Comparison of ENCODE assay signal across 27 cellular contexts in the genomic region with DNA sequence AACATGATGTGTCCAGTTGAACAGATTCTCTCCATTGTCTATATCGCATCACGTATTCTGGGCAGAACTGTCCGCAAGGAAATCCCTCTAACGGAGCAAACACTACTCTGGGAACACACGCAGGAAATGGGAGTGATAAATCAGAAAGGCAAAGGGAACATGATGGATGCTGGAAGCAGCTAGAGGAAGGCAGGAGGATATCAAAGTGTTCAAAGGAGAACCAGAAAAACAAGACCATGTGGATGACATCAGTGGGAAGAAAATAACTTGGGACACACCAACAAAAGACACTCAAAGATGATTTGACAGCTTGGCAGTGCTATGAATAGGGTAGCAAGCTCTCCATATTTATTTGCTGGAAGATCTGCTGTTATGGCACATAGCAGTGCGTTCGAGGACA.
DNase-seq lines count a peak whose midpoint lies in the region; ATAC-seq and TF ChIP-seq lines count a peak whose summit lies in the region.
"Had no signal": no experiment of that assay in that cellular context is flagged by ENCODE, and none has a peak within 500 bp of the region (broad histone marks: within the 10 kb centered on the region; RNA-seq: fewer than 3 reads in every experiment).

No MANE protein-coding gene starts in this region.

- H3K23ac ChIP-seq in mesenchymal stem cell (ENCODE audit: low read length in 2 of 2): no peak overlapping the region

- no peaks in the 10 kb centered on the region for H3K36me3 ChIP-seq in mesenchymal stem cell (ENCODE audit: control insufficient read depth in 1 of 2, insufficient read depth in 2 of 2, low read depth in 1 of 2, low read length in 2 of 2)
- no peaks in the 10 kb centered on the region for H3K36me3 ChIP-seq in smooth muscle cell (ENCODE audit: low read depth)
- H3K36me3 ChIP-seq: MG63, tibial artery had no signal

- H2AK5ac ChIP-seq in mesenchymal stem cell (ENCODE audit: low read length, severe bottlenecking): no peak overlapping the region

- H4K91ac ChIP-seq in mesenchymal stem cell (ENCODE audit: low read length): no peak overlapping the region

- H3K27ac ChIP-seq in mesenchymal stem cell (ENCODE audit: low read length, poor library complexity, severe bottlenecking) (no peak overlapping the region), smooth muscle cell (ENCODE audit: low read depth) (peak overlapping the region; percentile 22)
- H3K27ac ChIP-seq: body of pancreas, parathyroid adenoma, tibial artery had no signal

- H3K9me3 Mint-ChIP-seq in endothelial cell (ENCODE audit: unreplicated experiment): no peaks in the 10 kb centered on the region
- H3K9me3 Mint-ChIP-seq: activated CD4-positive, alpha-beta memory T cell treated with anti-CD3 and anti-CD28 coated beads, Interleukin-2, amount 10 ng/mL, durations not matched to agents 7 days and 5 days; activated T-helper 1 cell treated with anti-CD3 and anti-CD28 coated beads, Interleukin-12 subunit alpha, Interleukin-12 subunit beta, Interleukin-2, Interleukin-4 antibody, amounts not matched to agents 30 ng/mL and 10 ng/mL and 1 ng/mL, durations not matched to agents 14 hours and 24 hours and 36 hours; CD4-positive, alpha-beta T cell had no signal

- H3K18ac ChIP-seq in mesenchymal stem cell (ENCODE audit: low read depth in 1 of 2, low read length in 2 of 2): no peak overlapping the region

- no peaks in the 10 kb centered on the region for H3K27me3 ChIP-seq in mesenchymal stem cell (ENCODE audit: control insufficient read depth in 1 of 2, insufficient read depth in 1 of 2, low read length in 2 of 2)
- H3K27me3 ChIP-seq in smooth muscle cell (ENCODE audit: low read depth): no peaks in the 10 kb centered on the region
- H3K27me3 ChIP-seq: body of pancreas, MG63, tibial artery had no signal

- no peak overlapping the region for H4K8ac ChIP-seq in mesenchymal stem cell (ENCODE audit: low read length)

- H3K9me3 ChIP-seq in mesenchymal stem cell (ENCODE audit: control insufficient read depth, low read length): no peaks in the 10 kb centered on the region
- no peaks in the 10 kb centered on the region for H3K9me3 ChIP-seq in smooth muscle cell (replicated peaks; ENCODE audit: low read depth)
- H3K9me3 ChIP-seq: body of pancreas, MG63, mucosa of descending colon, SK-N-SH, tibial artery had no signal

- H3K9ac ChIP-seq in mesenchymal stem cell (ENCODE audit: low read length) (no peak overlapping the region), smooth muscle cell (ENCODE audit: low read depth) (no peak overlapping the region)
- H3K9ac ChIP-seq: parathyroid adenoma, SK-N-SH had no signal

- H3K14ac ChIP-seq in mesenchymal stem cell (ENCODE audit: low read length in 2 of 2): no peak overlapping the region

- no peaks in the 10 kb centered on the region for H4K20me1 ChIP-seq in smooth muscle cell (ENCODE audit: low read depth)

- no peak overlapping the region for H3K4me3 Mint-ChIP-seq in endothelial cell (ENCODE audit: unreplicated experiment)
- H3K4me3 Mint-ChIP-seq: activated CD4-positive, alpha-beta memory T cell treated with anti-CD3 and anti-CD28 coated beads, Interleukin-2, amount 10 ng/mL, durations not matched to agents 7 days and 5 days; activated T-helper 1 cell treated with anti-CD3 and anti-CD28 coated beads, Interleukin-12 subunit alpha, Interleukin-12 subunit beta, Interleukin-2, Interleukin-4 antibody, amounts not matched to agents 30 ng/mL and 10 ng/mL and 1 ng/mL, durations not matched to agents 14 hours and 24 hours and 36 hours; CD4-positive, alpha-beta T cell had no signal

- no peak for TF ChIP-seq CTCF in endothelial cell (IDR thresholded peaks at IDR 0.05; ENCODE audit: unreplicated experiment)
- TF ChIP-seq CTCF in smooth muscle cell (IDR thresholded peaks at IDR 0.05; ENCODE audit: borderline replicate concordance, insufficient read depth, poor library complexity, severe bottlenecking): no peak

- no peak overlapping the region for H2BK5ac ChIP-seq in mesenchymal stem cell (ENCODE audit: low read depth, low read length, poor library complexity, severe bottlenecking)

- no peaks in the 10 kb centered on the region for H3F3A ChIP-seq in smooth muscle cell (ENCODE audit: low read depth)

- peak overlapping the region; percentile 27 for H3K27ac Mint-ChIP-seq in endothelial cell (ENCODE audit: unreplicated experiment)
- H3K27ac Mint-ChIP-seq: activated CD4-positive, alpha-beta memory T cell treated with anti-CD3 and anti-CD28 coated beads, Interleukin-2, amount 10 ng/mL, durations not matched to agents 7 days and 5 days; activated T-helper 1 cell treated with anti-CD3 and anti-CD28 coated beads, Interleukin-12 subunit alpha, Interleukin-12 subunit beta, Interleukin-2, Interleukin-4 antibody, amounts not matched to agents 30 ng/mL and 10 ng/mL and 1 ng/mL, durations not matched to agents 14 hours and 24 hours and 36 hours; CD4-positive, alpha-beta T cell had no signal

- no peak overlapping the region for H2BK120ac ChIP-seq in mesenchymal stem cell (ENCODE audit: low read depth, low read length)

- no peaks in the 10 kb centered on the region for H3K79me2 ChIP-seq in smooth muscle cell (ENCODE audit: low read depth)
- H3K79me2 ChIP-seq: parathyroid adenoma had no signal

- H3K27me3 Mint-ChIP-seq in endothelial cell (ENCODE audit: unreplicated experiment): peaks cover 2% of the 10 kb centered on the region
- H3K27me3 Mint-ChIP-seq: CD4-positive, alpha-beta T cell had no signal

- no peak overlapping the region for H3K4ac ChIP-seq in mesenchymal stem cell (ENCODE audit: low read depth in 1 of 2, low read length in 2 of 2)

- H2BK15ac ChIP-seq in mesenchymal stem cell (ENCODE audit: low read depth, poor library complexity, severe bottlenecking): no peak overlapping the region

- no peaks in the 10 kb centered on the region for H3K36me3 Mint-ChIP-seq in endothelial cell (ENCODE audit: low read depth, unreplicated experiment)

- 46% methylated on average over 7 of the region's 7 CpGs for WGBS in mesenchymal stem cell
- 73% methylated on average over 7 of the region's 7 CpGs for WGBS in smooth muscle cell (ENCODE audit: low lambda C conversion rate)

- H2AFZ ChIP-seq in mesenchymal stem cell (ENCODE audit: low read depth, low read length) (no peak overlapping the region), smooth muscle cell (ENCODE audit: low read depth) (no peak overlapping the region)
- H2AFZ ChIP-seq: parathyroid adenoma had no signal

- DNase-seq in left ventricle myocardium superior: no peak
- DNase-seq in cardiac septum (ENCODE audit: low spot score): no peak
- no peak for DNase-seq in endothelial cell (ENCODE audit: low spot score)
- DNase-seq in mesenchymal stem cell: peak; percentile 35
- no peak for DNase-seq in smooth muscle cell (lab: John Stamatoyannopoulos, UW; ENCODE audit: unreplicated experiment)
- DNase-seq in anterior cingulate cortex (lab: John Stamatoyannopoulos, UW): no peak
- no peak for DNase-seq in T-helper 9 cell
- DNase-seq: activated CD4-positive, alpha-beta memory T cell treated with anti-CD3 and anti-CD28 coated beads, Interleukin-2, amount 10 ng/mL, durations not matched to agents 7 days and 5 days; activated CD4-positive, CD25-positive, alpha-beta regulatory T cell treated with anti-CD3 and anti-CD28 coated beads, Interleukin-2, amount 50 U/mL, for 72 hours; activated CD8-positive, alpha-beta memory T cell treated with anti-CD3 and anti-CD28 coated beads, Interleukin-2, amount 50 U/mL, for 48 hours; activated naive CD4-positive, alpha-beta T cell treated with Interleukin-2 at 50 U/mL for 16 hours; body of pancreas; CD4-positive, alpha-beta T cell; GOT3; KBM-7; MG63; mucosa of descending colon; NCI-H1105; NCI-H187 treated with DMSO at 0.1 percent for 48 hours; NCI-H510A treated with DMSO at 0.1 percent for 48 hours; RPMI8226; SK-N-SH; stimulated activated CD8-positive, alpha-beta memory T cell treated with anti-CD3 and anti-CD28 coated beads, Interleukin-4, amount 100 ng/mL, for 48 hours; tibial artery had no signal

- H3K4me3 ChIP-seq in mesenchymal stem cell (ENCODE audit: insufficient read depth in 1 of 2, low read depth in 1 of 2, low read length in 2 of 2) (no peak overlapping the region), smooth muscle cell (no peak overlapping the region)
- H3K4me3 ChIP-seq: body of pancreas, MG63, mucosa of descending colon, tibial artery had no signal

- no peak overlapping the region for H3K4me2 ChIP-seq in mesenchymal stem cell (ENCODE audit: low read length, poor library complexity, severe bottlenecking)
- no peak overlapping the region for H3K4me2 ChIP-seq in smooth muscle cell
- H3K4me2 ChIP-seq: SK-N-SH had no signal

- peaks cover 18% of the 10 kb centered on the region for H3K4me1 Mint-ChIP-seq in endothelial cell (ENCODE audit: unreplicated experiment)
- H3K4me1 Mint-ChIP-seq: activated CD4-positive, alpha-beta memory T cell treated with anti-CD3 and anti-CD28 coated beads, Interleukin-2, amount 10 ng/mL, durations not matched to agents 7 days and 5 days had no signal

- H3K4me1 ChIP-seq in mesenchymal stem cell (ENCODE audit: control insufficient read depth, insufficient read depth, low read depth, low read length) (no peaks in the 10 kb centered on the region), smooth muscle cell (ENCODE audit: low read depth) (peaks cover under 1% of the 10 kb centered on the region)
- H3K4me1 ChIP-seq: body of pancreas, parathyroid adenoma, tibial artery had no signal

- intact Hi-C loops in left ventricle myocardium superior (cut with micrococcal nuclease): no loop called here
- intact Hi-C loops in cardiac septum (cut with DNase I): loop anchor here (5.0 kb wide), 1 partner anchor 135 kb away; no protein-coding TSS in a partner anchor

- H3K79me1 ChIP-seq in mesenchymal stem cell (replicated peaks; ENCODE audit: low read length, poor library complexity, severe bottlenecking): no peaks in the 10 kb centered on the region

- ATAC-seq in left ventricle myocardium superior: peak; percentile 72
- no peak for ATAC-seq in HG03460 (IDR thresholded peaks at IDR 0.05; ENCODE audit: unreplicated experiment)
- ATAC-seq: body of pancreas, mucosa of descending colon had no signal

- H2BK12ac ChIP-seq in mesenchymal stem cell (ENCODE audit: low read length in 2 of 2): no peak overlapping the region
